Comparison of ENCODE assay signal across 22 cellular contexts in genomic region chrX:132887569-132887968, GRCh38.
"Had no signal": no experiment of that assay in that cellular context is flagged by ENCODE, and none has a peak within 500 bp of the region (broad histone marks: within the 10 kb centered on the region; RNA-seq: fewer than 3 reads in every experiment).

No MANE protein-coding gene starts in this region.

- H3K4me3 ChIP-seq: coronary artery, dorsolateral prefrontal cortex, esophagus muscularis mucosa, gastrocnemius medialis, heart right ventricle, left lung, lower lobe of right lung, mucosa of descending colon had no signal

- H3K27me3 ChIP-seq: esophagus muscularis mucosa, foreskin keratinocyte, gastrocnemius medialis had no signal

- FAIRE-seq: endothelial cell of umbilical vein, islet of Langerhans, keratinocyte had no signal

- DNase-seq: dermis blood vessel endothelial cell; dorsolateral prefrontal cortex; effector CD4-positive, alpha-beta T cell; effector memory CD4-positive, alpha-beta T cell; foreskin keratinocyte; gastrocnemius medialis; glutamatergic neuron; head of caudate nucleus; heart right ventricle; hippocampal formation; left cardiac atrium; left lung; left ventricle myocardium superior; lower lobe of right lung; mesenchymal stem cell; mucosa of descending colon; naive B cell had no signal

- H3K4me1 ChIP-seq: esophagus muscularis mucosa, foreskin keratinocyte, gastrocnemius medialis, heart right ventricle, left lung, lower lobe of right lung had no signal

- H3K27ac ChIP-seq: coronary artery, dorsolateral prefrontal cortex, esophagus muscularis mucosa, foreskin keratinocyte, gastrocnemius medialis, heart right ventricle, left lung, lower lobe of right lung had no signal

- H3K36me3 ChIP-seq: esophagus muscularis mucosa, gastrocnemius medialis, heart right ventricle, left lung, lower lobe of right lung had no signal

- H3K9me3 ChIP-seq: gastrocnemius medialis, left lung, lower lobe of right lung, mucosa of descending colon had no signal

- ATAC-seq: foreskin keratinocyte, gastrocnemius medialis, heart right ventricle, left cardiac atrium, left lung, left ventricle myocardium superior, lower lobe of right lung, mucosa of descending colon had no signal
